In genomic region chr17:31390426-31390747, GRCh38 we compare ENCODE assay signal across 13 cellular contexts. TPM values are rescaled to one million over a fixed set of nuclear protein-coding genes. Genes with fewer than 3 reads are reported as not detected.
A peak's percentile ranks its signal among the peaks of the same experiment; 100 is the strongest.
DNase-seq lines count a peak whose midpoint lies in the region; ATAC-seq and TF ChIP-seq lines count a peak whose summit lies in the region.
"Had no signal": no experiment of that assay in that cellular context is flagged by ENCODE, and none has a peak within 500 bp of the region (broad histone marks: within the 10 kb centered on the region; RNA-seq: fewer than 3 reads in every experiment).

No MANE protein-coding gene starts in this region.

- ATAC-seq in activated T-cell treated with anti-CD3 and anti-CD28 coated beads, Interleukin-2, amount 50 U/mL, for 4 hours = no peak
- no peak for ATAC-seq in activated CD8-positive, alpha-beta T cell treated with anti-CD3 and anti-CD28 coated beads for 36 hours
- ATAC-seq in HG03175 (IDR thresholded peaks at IDR 0.05; ENCODE audit: unreplicated experiment) = no peak

- no peaks in the 10 kb centered on the region for H3K9me3 Mint-ChIP-seq in activated T-cell treated with anti-CD3 and anti-CD28 coated beads, Interleukin-2, amount 50 U/mL, for 4 hours
- no peaks in the 10 kb centered on the region for H3K9me3 Mint-ChIP-seq in activated CD8-positive, alpha-beta T cell treated with anti-CD3 and anti-CD28 coated beads for 36 hours
- peaks cover 0 to 3% (median 0%) of the 10 kb centered on the region in 6 donors for H3K9me3 Mint-ChIP-seq in immature natural killer cell

- H3K4me1 Mint-ChIP-seq in activated T-cell treated with anti-CD3 and anti-CD28 coated beads, Interleukin-2, amount 50 U/mL, for 4 hours (ENCODE audit: low read depth) = peaks cover 5% of the 10 kb centered on the region
- peaks cover 5% of the 10 kb centered on the region for H3K4me1 Mint-ChIP-seq in activated CD8-positive, alpha-beta T cell treated with anti-CD3 and anti-CD28 coated beads for 36 hours (ENCODE audit: low read depth)
- H3K4me1 Mint-ChIP-seq in immature natural killer cell = peaks cover 9 to 11% of the 10 kb centered on the region in 2 donors

- peaks cover 40% of the 10 kb centered on the region for H3K27me3 Mint-ChIP-seq in activated T-cell treated with anti-CD3 and anti-CD28 coated beads, Interleukin-2, amount 50 U/mL, for 4 hours (ENCODE audit: low read depth)
- H3K27me3 Mint-ChIP-seq in activated CD8-positive, alpha-beta T cell treated with anti-CD3 and anti-CD28 coated beads for 36 hours = peaks cover 47% of the 10 kb centered on the region
- peaks cover 9 to 33% (median 14%) of the 10 kb centered on the region in 3 donors for H3K27me3 Mint-ChIP-seq in immature natural killer cell (ENCODE audit: low read depth in 3 of 3)

- TF ChIP-seq CTCF in activated CD8-positive, alpha-beta T cell treated with anti-CD3 and anti-CD28 coated beads for 36 hours (IDR thresholded peaks at IDR 0.05) = no peak

- CTCF ChIA-PET in activated CD8-positive, alpha-beta T cell treated with anti-CD3 and anti-CD28 coated beads for 36 hours (lab: Charles Lee) = interaction anchor here (0.8 to 4.9 kb wide), 9 partner anchors 18 to 144 kb away, joined by 3 to 41 read pairs (median 6); no protein-coding TSS in a partner anchor

- H3K4me3 Mint-ChIP-seq in activated T-cell treated with anti-CD3 and anti-CD28 coated beads, Interleukin-2, amount 50 U/mL, for 4 hours = peak overlapping the region; percentile 59
- peak overlapping the region; percentile 56 for H3K4me3 Mint-ChIP-seq in activated CD8-positive, alpha-beta T cell treated with anti-CD3 and anti-CD28 coated beads for 36 hours
- peak overlapping the region; percentile 61 to 82 (median 75) for H3K4me3 Mint-ChIP-seq in immature natural killer cell

- intact Hi-C loops in activated CD8-positive, alpha-beta T cell treated with anti-CD3 and anti-CD28 coated beads for 36 hours (cut with micrococcal nuclease) = loop anchor here (5.0 kb wide), 1 partner anchor 137 kb away; no protein-coding TSS in a partner anchor

- POLR2A ChIA-PET in activated CD8-positive, alpha-beta T cell treated with anti-CD3 and anti-CD28 coated beads for 36 hours (lab: Charles Lee) = interaction anchor here (0.6 to 1.0 kb wide), 2 partner anchors 21 to 480 kb away, joined by 3 read pairs; no protein-coding TSS in a partner anchor

- H3K36me3 Mint-ChIP-seq in activated T-cell treated with anti-CD3 and anti-CD28 coated beads, Interleukin-2, amount 50 U/mL, for 4 hours (ENCODE audit: insufficient read depth) = no peaks in the 10 kb centered on the region
- H3K36me3 Mint-ChIP-seq in activated CD8-positive, alpha-beta T cell treated with anti-CD3 and anti-CD28 coated beads for 36 hours (ENCODE audit: low read depth) = no peaks in the 10 kb centered on the region
- peaks cover 0 to 3% (median 0%) of the 10 kb centered on the region in 3 donors for H3K36me3 Mint-ChIP-seq in immature natural killer cell

- H3K27ac Mint-ChIP-seq in activated CD8-positive, alpha-beta T cell treated with anti-CD3 and anti-CD28 coated beads for 36 hours = no peak overlapping the region
- H3K27ac Mint-ChIP-seq in immature natural killer cell = no peak overlapping the region

- no peak for DNase-seq in activated T-cell treated with anti-CD3 and anti-CD28 coated beads, Interleukin-2, amount 50 U/mL, for 4 hours
- no peak for DNase-seq in activated T-cell treated with anti-CD3 and anti-CD28 coated beads for 4 hours
- no peak for DNase-seq in activated CD8-positive, alpha-beta T cell treated with anti-CD3 and anti-CD28 coated beads for 36 hours
- DNase-seq in immature natural killer cell = no peak
- peak; percentile 13 for DNase-seq in superior temporal gyrus (ENCODE audit: extremely low spot score)
- DNase-seq in foreskin melanocyte = no peak
- no peak for DNase-seq in 8988T
- DNase-seq: activated effector memory CD4-positive, alpha-beta T cell treated with Interleukin-2 at 50 U/mL for 16 hours; DND-41; left lung; NK-92 treated with Interleukin-12 subunit alpha and Interleukin-12 subunit beta, amount 100 ng/mL, for 24 hours; WERI-Rb-1 had no signal

RNA-seq across cellular contexts. Expression of gene RAB11FIP4, which starts 1.1 kb away (rescaled TPM):
- 10 to 100 TPM in 2 of 3 donors, 1 to 10 TPM in 1; 9.9 to 11.0 (median 10.8) TPM for total RNA-seq in activated T-cell treated with anti-CD3 and anti-CD28 coated beads, Interleukin-2, amount 50 U/mL, for 4 hours
- 10 to 100 TPM; 38.2 to 39.1 TPM for total RNA-seq in activated CD8-positive, alpha-beta T cell treated with anti-CD3 and anti-CD28 coated beads for 36 hours
- 10 to 100 TPM; 14.2 to 41.8 (median 22.1) TPM for polyA plus RNA-seq in immature natural killer cell
